Comparison of ENCODE assay signal across 18 cellular contexts in the genomic region with DNA sequence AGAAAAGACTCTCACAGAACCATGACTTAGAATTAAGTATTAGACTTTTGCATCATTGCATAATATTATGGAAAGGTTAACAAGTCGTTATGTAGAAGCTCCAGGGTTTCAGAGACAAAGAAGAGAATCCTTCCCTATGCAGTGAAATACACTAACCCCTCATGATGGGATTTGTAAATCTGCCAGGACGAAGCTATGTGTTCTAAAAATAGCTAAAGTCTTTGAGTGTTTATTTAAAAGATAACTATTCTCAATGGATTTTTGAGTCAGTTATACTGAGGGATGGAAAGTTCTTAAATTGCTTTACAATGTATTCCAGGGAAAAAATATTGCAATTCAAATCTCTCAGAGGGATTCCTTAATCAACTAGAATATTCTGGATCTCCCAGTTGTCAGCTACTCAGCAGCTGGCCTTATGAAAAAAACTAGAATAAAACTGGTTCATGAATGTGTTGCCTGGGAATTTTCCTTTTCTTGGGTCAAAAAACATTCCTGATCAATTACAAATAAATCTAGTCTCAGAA.
DNase-seq lines count a peak whose midpoint lies in the region; ATAC-seq and TF ChIP-seq lines count a peak whose summit lies in the region.
"Had no signal": no experiment of that assay in that cellular context is flagged by ENCODE, and none has a peak within 500 bp of the region (broad histone marks: within the 10 kb centered on the region; RNA-seq: fewer than 3 reads in every experiment).

No MANE protein-coding gene starts in this region.

- H3K4me2 ChIP-seq in hepatocyte, result no peak overlapping the region

- no peak overlapping the region for H2AFZ ChIP-seq in hepatocyte

- H3K9me3 Mint-ChIP-seq in activated T-helper 17 cell treated with anti-CD3 and anti-CD28 coated beads, Interleukin-2, amount 50 U/mL, for 72 hours, result no peaks in the 10 kb centered on the region
- H3K9me3 Mint-ChIP-seq: HFFc6 had no signal

- no peak for DNase-seq in Right ventricle myocardium superior
- no peak for DNase-seq in Right ventricle myocardium inferior (ENCODE audit: missing footprints)
- DNase-seq in cardiac fibroblast (ENCODE audit: low read depth in 2 of 2), result peak; percentile 41 to 65
- peak; percentile 7 for DNase-seq in hepatocyte (ENCODE audit: low spot score)
- no peak for DNase-seq in NCI-H748 (lab: John Stamatoyannopoulos, UW; ENCODE audit: unreplicated experiment)
- DNase-seq: 8988T; EL; HFFc6; KBM-7; NCI-H345; NCI-H526 treated with DMSO at 0.1 percent for 48 hours; NK-92 treated with Interleukin-12 subunit alpha and Interleukin-12 subunit beta, amount 100 ng/mL, for 24 hours; OCI-M1 had no signal

- no peaks in the 10 kb centered on the region for H4K20me1 ChIP-seq in hepatocyte (ENCODE audit: insufficient read depth, poor library complexity, severe bottlenecking)
- H4K20me1 ChIP-seq: BLaER1 treated with 17β-estradiol and CSF1 and Interleukin-3, amounts not matched to agents 10 nM and 100 nM had no signal

- H3K27ac ChIP-seq in hepatocyte, result no peak overlapping the region
- H3K27ac ChIP-seq: RWPE1 had no signal

- H3K27ac Mint-ChIP-seq in activated T-helper 17 cell treated with anti-CD3 and anti-CD28 coated beads, Interleukin-2, amount 50 U/mL, for 72 hours, result no peak overlapping the region
- H3K27ac Mint-ChIP-seq: HFFc6 had no signal

- H3K4me3 ChIP-seq in cardiac fibroblast (replicated peaks in 1 of 2; ENCODE audit: low read depth in 2 of 2, low read length in 2 of 2), result no peak overlapping the region
- H3K4me3 ChIP-seq in hepatocyte, result no peak overlapping the region
- H3K4me3 ChIP-seq: BLaER1 treated with 17β-estradiol and CSF1 and Interleukin-3, amounts not matched to agents 10 nM and 100 nM had no signal

- H3K27me3 ChIP-seq in hepatocyte, result no peaks in the 10 kb centered on the region
- H3K27me3 ChIP-seq: BLaER1 treated with 17β-estradiol and CSF1 and Interleukin-3, amounts not matched to agents 10 nM and 100 nM had no signal

- H3K4me3 Mint-ChIP-seq in activated T-helper 17 cell treated with anti-CD3 and anti-CD28 coated beads, Interleukin-2, amount 50 U/mL, for 72 hours, result no peak overlapping the region
- H3K4me3 Mint-ChIP-seq: HFFc6 had no signal

- peaks cover 7% of the 10 kb centered on the region for H3K36me3 Mint-ChIP-seq in activated T-helper 17 cell treated with anti-CD3 and anti-CD28 coated beads, Interleukin-2, amount 50 U/mL, for 72 hours (ENCODE audit: low read depth)

- ATAC-seq in Right ventricle myocardium superior (ENCODE audit: poor library complexity) (peak; percentile 23), Right ventricle myocardium inferior (no peak), GM18498 (IDR thresholded peaks at IDR 0.05; ENCODE audit: unreplicated experiment) (no peak), HG03139 (IDR thresholded peaks at IDR 0.05; ENCODE audit: unreplicated experiment) (no peak)
- no peak for ATAC-seq in activated T-helper 17 cell treated with anti-CD3 and anti-CD28 coated beads, Interleukin-2, amount 50 U/mL, for 72 hours (replicated peaks)

- H3K4me1 ChIP-seq in hepatocyte (ENCODE audit: insufficient read depth), result no peaks in the 10 kb centered on the region

- H3K27me3 Mint-ChIP-seq in activated T-helper 17 cell treated with anti-CD3 and anti-CD28 coated beads, Interleukin-2, amount 50 U/mL, for 72 hours, result no peaks in the 10 kb centered on the region

- no peaks in the 10 kb centered on the region for H3K9me2 ChIP-seq in hepatocyte (replicated peaks; ENCODE audit: insufficient read depth)

- peaks cover 6% of the 10 kb centered on the region for H3K4me1 Mint-ChIP-seq in activated T-helper 17 cell treated with anti-CD3 and anti-CD28 coated beads, Interleukin-2, amount 50 U/mL, for 72 hours

- no peaks in the 10 kb centered on the region for H3K79me2 ChIP-seq in hepatocyte

- 35% methylated on average over 2 of the region's 2 CpGs for WGBS in hepatocyte (ENCODE audit: low lambda C conversion rate, missing lambda C conversion rate)

- H3K36me3 ChIP-seq in hepatocyte (replicated peaks; ENCODE audit: insufficient read depth, low read depth), result no peaks in the 10 kb centered on the region
- H3K36me3 ChIP-seq: BLaER1 treated with 17β-estradiol and CSF1 and Interleukin-3, amounts not matched to agents 10 nM and 100 nM had no signal

- TF ChIP-seq CTCF in cardiac fibroblast (IDR thresholded peaks at IDR 0.05; ENCODE audit: low read depth, low read length) (no peak), hepatocyte (IDR thresholded peaks at IDR 0.05; ENCODE audit: poor library complexity) (no peak)

- H3K9me3 ChIP-seq in hepatocyte (ENCODE audit: low read depth), result no peaks in the 10 kb centered on the region
- H3K9me3 ChIP-seq: BLaER1 treated with 17β-estradiol and CSF1 and Interleukin-3, amounts not matched to agents 10 nM and 100 nM had no signal

- intact Hi-C loops in Right ventricle myocardium superior (cut with DNase I), result loop anchor here (10.0 kb wide), 1 partner anchor 122 kb away; no protein-coding TSS in a partner anchor
- intact Hi-C loops in Right ventricle myocardium inferior (cut with DNase I), result loop anchor here (10.0 kb wide), 1 partner anchor 232 kb away; no protein-coding TSS in a partner anchor

Comparison
In these comparisons a context has a peak if more than half of its experiments do, and no peak if none do; other contexts are left out.
1. DNase-seq: peak in cardiac fibroblast (2 of 2) and hepatocyte (single experiment); none in Right ventricle myocardium superior (single experiment), Right ventricle myocardium inferior (single experiment) and NCI-H748 (single experiment).